19 cellular contexts compared by ENCODE assay signal in the genomic region with DNA sequence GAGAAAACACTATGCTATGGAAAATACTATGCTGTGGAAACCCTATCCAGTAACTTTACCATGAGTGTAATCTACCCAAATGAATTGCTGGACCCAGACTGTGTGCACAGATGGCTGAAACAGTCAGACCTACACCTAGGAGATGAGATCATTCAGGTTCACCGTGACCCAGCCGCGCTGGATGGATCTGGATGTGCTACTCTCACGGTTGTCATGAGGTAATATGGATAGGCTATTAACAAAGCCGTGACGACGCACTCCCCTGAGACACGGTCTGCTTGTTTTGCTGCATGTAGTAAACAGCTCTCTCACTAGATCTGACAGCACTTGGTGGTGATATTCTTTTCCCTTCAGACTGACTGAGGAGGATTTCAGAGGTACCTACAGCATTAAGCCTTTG.
"Had no signal": no experiment of that assay in that cellular context is flagged by ENCODE, and none has a peak within 500 bp of the region (broad histone marks: within the 10 kb centered on the region; RNA-seq: fewer than 3 reads in every experiment).

No MANE protein-coding gene starts in this region.

- H3K36me3 ChIP-seq: sigmoid colon, suprapubic skin, upper lobe of left lung had no signal

- H3K27me3 ChIP-seq: sigmoid colon, suprapubic skin, upper lobe of left lung had no signal

- H3K27ac Mint-ChIP-seq: activated B cell treated with CpG ODN at 0.5 μM for 24 hours; activated CD4-positive, alpha-beta T cell treated with anti-CD3 and anti-CD28 coated beads, Interleukin-2, amount 10 ng/mL, durations not matched to agents 7 days and 5 days; activated naive CD8-positive, alpha-beta T cell; brain; natural killer cell treated with Interleukin-12 subunit alpha and Interleukin-12 subunit beta and Interleukin-15 and Interleukin-18, amount 100 ng/mL, for 72 hours; T-helper 17 cell had no signal

- H3K27me3 Mint-ChIP-seq: activated B cell treated with CpG ODN at 0.5 μM for 24 hours; activated CD4-positive, alpha-beta T cell treated with anti-CD3 and anti-CD28 coated beads, Interleukin-2, amount 10 ng/mL, durations not matched to agents 7 days and 5 days; activated naive CD8-positive, alpha-beta T cell; brain; central memory CD8-positive, alpha-beta T cell; natural killer cell treated with Interleukin-12 subunit alpha and Interleukin-12 subunit beta and Interleukin-15 and Interleukin-18, amount 100 ng/mL, for 72 hours; T-helper 17 cell had no signal

- ATAC-seq: left lobe of liver; natural killer cell treated with Interleukin-12 subunit alpha and Interleukin-12 subunit beta and Interleukin-15 and Interleukin-18, amount 100 ng/mL, for 72 hours; psoas muscle; stimulated activated naive CD8-positive, alpha-beta T cell treated with anti-CD3 and anti-CD28 coated beads, Interleukin-15, Interleukin-2, amounts not matched to agents 100 U/mL and 50 U/mL, for 24 hours; T-helper 17 cell had no signal

- H3K9me3 ChIP-seq: psoas muscle, suprapubic skin had no signal

- H3K4me1 Mint-ChIP-seq: activated B cell treated with CpG ODN at 0.5 μM for 24 hours; activated CD4-positive, alpha-beta T cell treated with anti-CD3 and anti-CD28 coated beads, Interleukin-2, amount 10 ng/mL, durations not matched to agents 7 days and 5 days; brain; central memory CD8-positive, alpha-beta T cell; T-helper 17 cell had no signal

- H3K27ac ChIP-seq: psoas muscle, sigmoid colon, suprapubic skin, upper lobe of left lung had no signal

- H3K36me3 Mint-ChIP-seq: activated naive CD8-positive, alpha-beta T cell; brain; natural killer cell treated with Interleukin-12 subunit alpha and Interleukin-12 subunit beta and Interleukin-15 and Interleukin-18, amount 100 ng/mL, for 72 hours had no signal

- H3K4me3 ChIP-seq: psoas muscle, sigmoid colon, suprapubic skin, upper lobe of left lung had no signal

- H3K4me1 ChIP-seq: psoas muscle, sigmoid colon, suprapubic skin, upper lobe of left lung had no signal

- DNase-seq: activated B cell treated with CpG ODN at 0.5 μM for 24 hours; activated CD4-positive, alpha-beta T cell treated with anti-CD3 and anti-CD28 coated beads, Interleukin-2, amount 10 ng/mL, durations not matched to agents 7 days and 5 days; activated effector memory CD4-positive, alpha-beta T cell treated with anti-CD3 and anti-CD28 coated beads, Interleukin-2, amount 50 U/mL, for 16 hours; dermis blood vessel endothelial cell; occipital lobe; psoas muscle; sigmoid colon; stimulated activated CD4-positive, alpha-beta T cell treated with anti-CD3 and anti-CD28 coated beads, Interleukin-12 subunit alpha, Interleukin-12 subunit beta, amount 100 ng/mL, for 4 hours; stimulated activated CD4-positive, alpha-beta T cell treated with anti-CD3 and anti-CD28 coated beads, Interleukin-2, amount 100 ng/mL, for 48 hours; stimulated activated CD8-positive, alpha-beta memory T cell treated with anti-CD3 and anti-CD28 coated beads, Interleukin-4, amount 100 ng/mL, for 48 hours; stimulated activated naive CD8-positive, alpha-beta T cell treated with anti-CD3 and anti-CD28 coated beads, Interleukin-15, Interleukin-2, amounts not matched to agents 100 U/mL and 50 U/mL, for 24 hours; T-helper 17 cell; upper lobe of left lung had no signal

- H3K4me3 Mint-ChIP-seq: activated B cell treated with CpG ODN at 0.5 μM for 24 hours; activated CD4-positive, alpha-beta T cell treated with anti-CD3 and anti-CD28 coated beads, Interleukin-2, amount 10 ng/mL, durations not matched to agents 7 days and 5 days; activated naive CD8-positive, alpha-beta T cell; brain; central memory CD8-positive, alpha-beta T cell; natural killer cell treated with Interleukin-12 subunit alpha and Interleukin-12 subunit beta and Interleukin-15 and Interleukin-18, amount 100 ng/mL, for 72 hours; T-helper 17 cell had no signal
